In genomic region chr13:28463481-28463880, GRCh38 we compare ENCODE assay signal across 20 cellular contexts. TPM values are rescaled to one million over a fixed set of nuclear protein-coding genes. Genes with fewer than 3 reads are reported as not detected.
"Had no signal": no experiment of that assay in that cellular context is flagged by ENCODE, and none has a peak within 500 bp of the region (broad histone marks: within the 10 kb centered on the region; RNA-seq: fewer than 3 reads in every experiment).

No MANE protein-coding gene starts in this region.

- H3K9me3 ChIP-seq: esophagus squamous epithelium, heart right ventricle, mucosa of descending colon, neutrophil, psoas muscle had no signal

- H3K4me1 ChIP-seq: esophagus squamous epithelium, psoas muscle had no signal

- H3K36me3 ChIP-seq: esophagus squamous epithelium, neutrophil had no signal

- H3K27ac ChIP-seq: coronary artery, esophagus squamous epithelium, heart right ventricle, neutrophil, psoas muscle had no signal

- ATAC-seq: heart right ventricle; left lobe of liver; mucosa of descending colon; naive thymus-derived CD8-positive, alpha-beta T cell; psoas muscle; sciatic nerve had no signal

- H3K4me3 ChIP-seq: coronary artery, esophagus squamous epithelium, heart right ventricle, mucosa of descending colon, psoas muscle had no signal

- DNase-seq: effector memory CD4-positive, alpha-beta T cell; esophagus squamous epithelium; foreskin melanocyte; heart right ventricle; hypothalamus; islet precursor cell; mucosa of descending colon; naive thymus-derived CD8-positive, alpha-beta T cell; psoas muscle; retina; stimulated activated CD4-positive, alpha-beta T cell treated with anti-CD3 and anti-CD28 coated beads, Interleukin-2, amount 100 ng/mL, for 48 hours; stimulated activated naive CD4-positive, alpha-beta T cell treated with Interleukin-2 at 50 U/mL for 16 hours had no signal

- FAIRE-seq: endometrium, urothelium cell line had no signal

RNA-seq across cellular contexts. Expression of gene FLT1, which starts 31.4 kb away (rescaled TPM):
- total RNA-seq: osteoblast had no signal
- polyA plus RNA-seq: neural cell had no signal
